Comparison of ENCODE assay signal across 1 cellular context in the genomic region with DNA sequence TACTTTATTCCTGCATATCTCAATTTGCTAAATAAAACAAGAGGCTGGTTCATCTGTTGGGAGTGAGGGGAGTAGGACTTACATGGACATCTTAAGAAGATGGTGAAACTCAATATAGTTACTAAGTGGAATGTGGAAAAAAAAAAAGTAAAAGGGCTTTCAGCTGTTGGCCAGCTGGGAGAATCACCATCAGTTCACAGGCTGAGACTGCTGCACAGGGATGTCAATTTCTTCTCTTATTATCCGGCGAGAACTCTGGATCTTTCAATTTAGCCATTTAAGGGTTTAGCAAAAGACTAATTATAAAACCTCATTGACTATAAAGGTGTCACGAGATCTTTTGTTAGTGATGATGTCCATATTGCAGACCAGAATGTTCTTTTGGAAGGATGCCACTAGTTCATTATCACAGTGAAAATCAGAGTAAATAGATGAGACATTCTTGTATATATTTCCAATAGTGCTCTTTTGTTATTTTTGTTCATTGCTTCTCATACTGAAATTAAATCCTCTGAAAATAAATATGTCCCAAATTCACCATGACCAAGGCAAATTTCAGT.
TF ChIP-seq lines count a peak whose summit lies in the region.

No MANE protein-coding gene starts in this region.

TF ChIP-seq in IMR-90, 13 proteins besides CTCF, POLR2A, EP300 and RAD21:
- TF ChIP-seq RFX5 (IDR thresholded peaks at IDR 0.05; ENCODE audit: low read depth, low read length) (no peak), CHD1 (IDR thresholded peaks at IDR 0.05; ENCODE audit: low read depth, low read length) (no peak), MAFK (IDR thresholded peaks at IDR 0.05; ENCODE audit: low read depth, low read length) (no peak), FOS (IDR thresholded peaks at IDR 0.05; ENCODE audit: low read depth, low read length) (no peak)
- TF ChIP-seq, protein P1, sequence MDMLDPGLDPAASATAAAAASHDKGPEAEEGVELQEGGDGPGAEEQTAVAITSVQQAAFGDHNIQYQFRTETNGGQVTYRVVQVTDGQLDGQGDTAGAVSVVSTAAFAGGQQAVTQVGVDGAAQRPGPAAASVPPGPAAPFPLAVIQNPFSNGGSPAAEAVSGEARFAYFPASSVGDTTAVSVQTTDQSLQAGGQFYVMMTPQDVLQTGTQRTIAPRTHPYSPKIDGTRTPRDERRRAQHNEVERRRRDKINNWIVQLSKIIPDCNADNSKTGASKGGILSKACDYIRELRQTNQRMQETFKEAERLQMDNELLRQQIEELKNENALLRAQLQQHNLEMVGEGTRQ (IDR thresholded peaks at IDR 0.05; ENCODE audit: low read depth, low read length): no peak
